ENCODE assay signal across 23 cellular contexts in genomic region chr2:161219213-161219612, GRCh38. TPM values are rescaled to one million over a fixed set of nuclear protein-coding genes. Genes with fewer than 3 reads are reported as not detected.
DNase-seq lines count a peak whose midpoint lies in the region; TF ChIP-seq lines count a peak whose summit lies in the region.
"Had no signal": no experiment of that assay in that cellular context is flagged by ENCODE, and none has a peak within 500 bp of the region (broad histone marks: within the 10 kb centered on the region; RNA-seq: fewer than 3 reads in every experiment).

No MANE protein-coding gene starts in this region.

- peaks cover 20 to 36% (median 32%) of the 10 kb centered on the region in 4 donors for H3K4me1 Mint-ChIP-seq in CD4-positive, alpha-beta memory T cell
- no peaks in the 10 kb centered on the region for H3K4me1 Mint-ChIP-seq in neural progenitor cell
- H3K4me1 Mint-ChIP-seq: H9 had no signal

- H3K27me3 Mint-ChIP-seq in CD4-positive, alpha-beta memory T cell = no peaks in the 10 kb centered on the region
- H3K27me3 Mint-ChIP-seq in neural progenitor cell (ENCODE audit: insufficient read depth, low read depth) = no peaks in the 10 kb centered on the region
- H3K27me3 Mint-ChIP-seq: CD8-positive, alpha-beta memory T cell had no signal

- no peak for TF ChIP-seq CTCF in LNCaP clone FGC (IDR thresholded peaks at IDR 0.05; ENCODE audit: control insufficient read depth, extremely low read depth, insufficient read depth)
- TF ChIP-seq CTCF in prostate gland (IDR thresholded peaks at IDR 0.05) = no peak
- no peak for TF ChIP-seq CTCF in neural progenitor cell (IDR thresholded peaks at IDR 0.05)

- CTCF ChIA-PET in CD4-positive, alpha-beta memory T cell (lab: Charles Lee; ENCODE audit: partially characterized antibody) = interaction anchor here (1.0 to 1.5 kb wide), 2 partner anchors 49 to 54 kb away, joined by 3 to 13 read pairs; no protein-coding TSS in a partner anchor

- no peaks in the 10 kb centered on the region for H4K20me1 ChIP-seq in neural progenitor cell (ENCODE audit: low read depth)

- no peak overlapping the region for H3K9ac ChIP-seq in neural progenitor cell
- H3K9ac ChIP-seq: BLaER1 treated with 17β-estradiol and CSF1 and Interleukin-3, amounts not matched to agents 10 nM and 100 nM had no signal

- no peak overlapping the region for H3K27ac ChIP-seq in CD4-positive, alpha-beta memory T cell (ENCODE audit: low read depth, low read length)
- H3K27ac ChIP-seq in prostate gland = no peak overlapping the region
- no peak overlapping the region for H3K27ac ChIP-seq in neural progenitor cell
- H3K27ac ChIP-seq: BLaER1 treated with 17β-estradiol and CSF1 and Interleukin-3, amounts not matched to agents 10 nM and 100 nM; Peyer's patch; SJCRH30 had no signal

- no peaks in the 10 kb centered on the region for H3K27me3 ChIP-seq in CD4-positive, alpha-beta memory T cell (ENCODE audit: insufficient read depth, low read length)
- no peaks in the 10 kb centered on the region for H3K27me3 ChIP-seq in prostate gland (replicated peaks; ENCODE audit: insufficient read depth)
- H3K27me3 ChIP-seq in neural progenitor cell = no peaks in the 10 kb centered on the region
- H3K27me3 ChIP-seq: BLaER1 treated with 17β-estradiol and CSF1 and Interleukin-3, amounts not matched to agents 10 nM and 100 nM; Peyer's patch; SJCRH30 had no signal

- H3K4me1 ChIP-seq in CD4-positive, alpha-beta memory T cell (ENCODE audit: insufficient read depth, low read length) = peaks cover 31% of the 10 kb centered on the region
- H3K4me1 ChIP-seq in prostate gland (replicated peaks) = no peaks in the 10 kb centered on the region
- no peaks in the 10 kb centered on the region for H3K4me1 ChIP-seq in neural progenitor cell
- H3K4me1 ChIP-seq: BLaER1 treated with 17β-estradiol and CSF1 and Interleukin-3, amounts not matched to agents 10 nM and 100 nM; Peyer's patch; SJCRH30 had no signal

- H3K9me3 Mint-ChIP-seq in CD4-positive, alpha-beta memory T cell = no peaks in the 10 kb centered on the region
- H3K9me3 Mint-ChIP-seq in neural progenitor cell = no peaks in the 10 kb centered on the region
- H3K9me3 Mint-ChIP-seq: CD8-positive, alpha-beta memory T cell; H9; HFFc6 had no signal

- H3K4me3 Mint-ChIP-seq in CD4-positive, alpha-beta memory T cell = no peak overlapping the region
- H3K4me3 Mint-ChIP-seq in neural progenitor cell = no peak overlapping the region
- H3K4me3 Mint-ChIP-seq: CD8-positive, alpha-beta memory T cell; H9; HFFc6 had no signal

- WGBS in prostate gland = 63% methylated on average over 1 of the region's 1 CpG

- TF ChIP-seq POLR2A in prostate gland (IDR thresholded peaks at IDR 0.05) = no peak

- intact Hi-C loops in CD4-positive, alpha-beta memory T cell (cut with micrococcal nuclease) = no loop called here
- intact Hi-C loops in prostate gland (cut with DNase I) = no loop called here

- no peak overlapping the region for H3K4me2 ChIP-seq in neural progenitor cell
- H3K4me2 ChIP-seq: BLaER1 treated with 17β-estradiol and CSF1 and Interleukin-3, amounts not matched to agents 10 nM and 100 nM had no signal

- no peak overlapping the region for H3K4me3 ChIP-seq in CD4-positive, alpha-beta memory T cell (ENCODE audit: low read length in 2 of 2)
- H3K4me3 ChIP-seq in LNCaP clone FGC (ENCODE audit: low read depth, low read length) (no peak overlapping the region), prostate gland (no peak overlapping the region), neural progenitor cell (no peak overlapping the region)
- H3K4me3 ChIP-seq: BLaER1 treated with 17β-estradiol and CSF1 and Interleukin-3, amounts not matched to agents 10 nM and 100 nM; K562; Peyer's patch; SJCRH30 had no signal

- peaks cover 6 to 28% of the 10 kb centered on the region in 2 donors for H3K36me3 Mint-ChIP-seq in CD4-positive, alpha-beta memory T cell
- H3K36me3 Mint-ChIP-seq in neural progenitor cell = peaks cover 9% of the 10 kb centered on the region

- POLR2A ChIA-PET in CD4-positive, alpha-beta memory T cell (lab: Charles Lee; ENCODE audit: partially characterized antibody) = no interaction called here

- peak overlapping the region in 5 of 7 donors; percentile 7 to 77 (median 44) for H3K27ac Mint-ChIP-seq in CD4-positive, alpha-beta memory T cell
- no peak overlapping the region for H3K27ac Mint-ChIP-seq in neural progenitor cell
- H3K27ac Mint-ChIP-seq: H9, HFFc6 had no signal

- no peaks in the 10 kb centered on the region for H3K9me3 ChIP-seq in CD4-positive, alpha-beta memory T cell (ENCODE audit: control insufficient read depth in 1 of 2, low read length in 2 of 2)
- H3K9me3 ChIP-seq in prostate gland = no peaks in the 10 kb centered on the region
- H3K9me3 ChIP-seq in neural progenitor cell (ENCODE audit: low read depth) = no peaks in the 10 kb centered on the region
- H3K9me3 ChIP-seq: BLaER1 treated with 17β-estradiol and CSF1 and Interleukin-3, amounts not matched to agents 10 nM and 100 nM; Peyer's patch; SJCRH30 had no signal

- H3F3A ChIP-seq in neural progenitor cell (ENCODE audit: low read depth) = peaks cover 6% of the 10 kb centered on the region

- H2AFZ ChIP-seq in neural progenitor cell (replicated peaks) = no peak overlapping the region

- DNase-seq in CD4-positive, alpha-beta memory T cell = no peak
- peak; percentile 86 for DNase-seq in LNCaP clone FGC (ENCODE audit: low read depth)
- DNase-seq in fibroblast of peridontal ligament (ENCODE audit: extremely low read depth) = peak; percentile 32
- peak; percentile 31 for DNase-seq in prostate gland (ENCODE audit: low spot score)
- DNase-seq in stimulated activated naive CD4-positive, alpha-beta T cell (lab: John Stamatoyannopoulos, UW) = no peak
- DNase-seq in MV-4-11 (lab: John Stamatoyannopoulos, UW) = no peak
- DNase-seq in neural progenitor cell (ENCODE audit: low spot score) = no peak
- DNase-seq: ACHN; Calu3; CD8-positive, alpha-beta memory T cell; EL; GF-D8; H9; HFFc6; NCI-H1105 treated with DMSO at 0.1 percent for 48 hours; NCI-H2029 treated with DMSO at 0.1 percent for 48 hours; NCI-H345; NCI-H524; NCI-H774; Peyer's patch; SJCRH30 had no signal

- no peaks in the 10 kb centered on the region for H3K79me2 ChIP-seq in neural progenitor cell (ENCODE audit: low read depth)

- no peaks in the 10 kb centered on the region for H3K36me3 ChIP-seq in CD4-positive, alpha-beta memory T cell (ENCODE audit: insufficient read depth, low read length)
- H3K36me3 ChIP-seq in prostate gland (no peaks in the 10 kb centered on the region), neural progenitor cell (no peaks in the 10 kb centered on the region)

RNA-seq across cellular contexts. Expression of gene TANK, which starts 59.0 kb away (rescaled TPM):
- total RNA-seq in CD4-positive, alpha-beta memory T cell = 10 to 100 TPM; 90.2 to 91.2 TPM
- polyA plus RNA-seq in CD4-positive, alpha-beta memory T cell = 10 to 100 TPM; 76.3 to 86.5 TPM
- total RNA-seq in prostate gland (10 to 100 TPM; 50.4 to 51.0 TPM), neural progenitor cell (ENCODE audit: low replicate concordance) (19.8 and 43.5 TPM in 2 replicates)

Comparison
In these comparisons a context has a peak if more than half of its experiments do, and no peak if none do; other contexts are left out.
1. DNase-seq: peak in LNCaP clone FGC (single experiment), fibroblast of peridontal ligament (single experiment) and prostate gland (single experiment); none in CD4-positive, alpha-beta memory T cell (0 of 5), stimulated activated naive CD4-positive, alpha-beta T cell (0 of 6), MV-4-11 (single experiment) and neural progenitor cell (single experiment).